In the genomic region with DNA sequence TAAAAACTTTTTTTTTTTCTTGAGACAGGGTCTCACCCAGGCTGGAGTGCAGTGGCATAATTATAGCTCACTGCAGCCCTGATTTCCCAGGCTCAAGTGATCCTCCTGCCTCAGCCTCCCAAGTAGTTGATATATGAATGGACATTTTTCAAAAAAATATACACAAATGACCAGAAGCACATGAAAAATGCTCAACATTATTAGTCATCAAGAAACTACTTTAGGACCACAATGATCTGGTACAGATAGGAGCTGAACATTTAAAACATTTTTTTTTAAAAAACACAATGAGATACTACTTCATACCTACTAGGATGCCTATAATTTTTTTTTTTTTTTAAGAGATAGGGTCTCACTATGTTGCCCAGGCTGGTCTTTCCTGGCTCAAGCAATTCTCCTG, we compare ENCODE assay signal across 33 cellular contexts. TPM values are rescaled to one million over a fixed set of nuclear protein-coding genes. Genes with fewer than 3 reads are reported as not detected.
"Had no signal": no experiment of that assay in that cellular context is flagged by ENCODE, and none has a peak within 500 bp of the region (broad histone marks: within the 10 kb centered on the region; RNA-seq: fewer than 3 reads in every experiment).

No MANE protein-coding gene starts in this region.

- DNase-seq: activated CD4-positive, alpha-beta memory T cell treated with anti-CD3 and anti-CD28 coated beads, Interleukin-2, amount 10 ng/mL, durations not matched to agents 7 days and 5 days; activated CD4-positive, alpha-beta T cell treated with anti-CD3 and anti-CD28 coated beads for 1 hour; activated CD4-positive, alpha-beta T cell treated with anti-CD3 and anti-CD28 coated beads for 4 hours; activated CD4-positive, alpha-beta T cell treated with anti-CD3 and anti-CD28 coated beads, Interleukin-2, amount 10 ng/mL, durations not matched to agents 7 days and 5 days; activated CD4-positive, alpha-beta T cell treated with anti-CD3 and anti-CD28 coated beads, Interleukin-2, amount 50 U/mL, for 4 hours; activated CD8-positive, alpha-beta memory T cell treated with anti-CD3 and anti-CD28 coated beads, Interleukin-2, amount 50 U/mL, for 48 hours; activated gamma-delta T cell; activated naive CD4-positive, alpha-beta T cell; activated naive CD4-positive, alpha-beta T cell treated with anti-CD3 and anti-CD28 coated beads, Interleukin-2, amount 10 ng/mL, durations not matched to agents 7 days and 5 days; activated naive CD8-positive, alpha-beta T cell treated with anti-CD3 and anti-CD28 coated beads, Interleukin-2, amount 10 ng/mL, durations not matched to agents 7 days and 5 days; activated T-cell treated with anti-CD3 and anti-CD28 coated beads for 4 hours; activated T-cell treated with anti-CD3 and anti-CD28 coated beads, Interleukin-2, amount 50 U/mL, for 24 hours; activated T-cell treated with anti-CD3 and anti-CD28 coated beads, Interleukin-2, amount 50 U/mL, for 72 hours; amniotic stem cell; anterior cingulate cortex; brain microvascular endothelial cell; caudate nucleus; cortex of kidney; dermis blood vessel endothelial cell; effector CD4-positive, alpha-beta T cell; effector memory CD8-positive, alpha-beta T cell; esophagus squamous epithelium; foreskin melanocyte; heart right ventricle had no signal

- H3K4me3 Mint-ChIP-seq: activated CD4-positive, alpha-beta memory T cell treated with anti-CD3 and anti-CD28 coated beads, Interleukin-2, amount 10 ng/mL, durations not matched to agents 7 days and 5 days; activated CD4-positive, alpha-beta T cell treated with anti-CD3 and anti-CD28 coated beads, Interleukin-2, amount 10 ng/mL, durations not matched to agents 7 days and 5 days; activated naive CD4-positive, alpha-beta T cell treated with anti-CD3 and anti-CD28 coated beads, Interleukin-2, amount 10 ng/mL, durations not matched to agents 7 days and 5 days; activated naive CD8-positive, alpha-beta T cell treated with anti-CD3 and anti-CD28 coated beads, Interleukin-2, amount 10 ng/mL, durations not matched to agents 7 days and 5 days; activated T-cell treated with anti-CD3 and anti-CD28 coated beads, Interleukin-2, amount 50 U/mL, for 24 hours; activated T-cell treated with anti-CD3 and anti-CD28 coated beads, Interleukin-2, amount 50 U/mL, for 72 hours; effector memory CD8-positive, alpha-beta T cell had no signal

- H3K9me3 Mint-ChIP-seq: activated CD4-positive, alpha-beta memory T cell treated with anti-CD3 and anti-CD28 coated beads, Interleukin-2, amount 10 ng/mL, durations not matched to agents 7 days and 5 days; activated CD4-positive, alpha-beta T cell treated with anti-CD3 and anti-CD28 coated beads, Interleukin-2, amount 10 ng/mL, durations not matched to agents 7 days and 5 days; activated naive CD4-positive, alpha-beta T cell treated with anti-CD3 and anti-CD28 coated beads, Interleukin-2, amount 10 ng/mL, durations not matched to agents 7 days and 5 days; activated naive CD4-positive, alpha-beta T cell treated with anti-CD3 and anti-CD28 coated beads, Interleukin-2, amount 50 U/mL, for 72 hours; activated naive CD8-positive, alpha-beta T cell treated with anti-CD3 and anti-CD28 coated beads, Interleukin-2, amount 10 ng/mL, durations not matched to agents 7 days and 5 days; activated T-cell treated with anti-CD3 and anti-CD28 coated beads, Interleukin-2, amount 50 U/mL, for 24 hours; activated T-cell treated with anti-CD3 and anti-CD28 coated beads, Interleukin-2, amount 50 U/mL, for 72 hours; effector memory CD8-positive, alpha-beta T cell had no signal

- H3K27ac Mint-ChIP-seq: activated CD4-positive, alpha-beta T cell treated with anti-CD3 and anti-CD28 coated beads, Interleukin-2, amount 10 ng/mL, durations not matched to agents 7 days and 5 days; activated naive CD4-positive, alpha-beta T cell treated with anti-CD3 and anti-CD28 coated beads, Interleukin-2, amount 50 U/mL, for 72 hours; activated T-cell treated with anti-CD3 and anti-CD28 coated beads, Interleukin-2, amount 50 U/mL, for 72 hours had no signal

- H3K36me3 ChIP-seq: brain microvascular endothelial cell, esophagus squamous epithelium, gastroesophageal sphincter, heart right ventricle had no signal

- H3K4me3 ChIP-seq: esophagus squamous epithelium, gastroesophageal sphincter, heart right ventricle, hepatocyte had no signal

- H3K36me3 Mint-ChIP-seq: activated naive CD4-positive, alpha-beta T cell treated with anti-CD3 and anti-CD28 coated beads, Interleukin-2, amount 50 U/mL, for 72 hours had no signal

- H3K9me3 ChIP-seq: esophagus squamous epithelium, gastroesophageal sphincter, heart right ventricle had no signal

- H3K27ac ChIP-seq: brain microvascular endothelial cell, gastroesophageal sphincter, heart right ventricle, hepatocyte had no signal

- H3K27me3 Mint-ChIP-seq: activated CD4-positive, alpha-beta memory T cell treated with anti-CD3 and anti-CD28 coated beads, Interleukin-2, amount 10 ng/mL, durations not matched to agents 7 days and 5 days; activated CD4-positive, alpha-beta T cell treated with anti-CD3 and anti-CD28 coated beads, Interleukin-2, amount 10 ng/mL, durations not matched to agents 7 days and 5 days; activated naive CD4-positive, alpha-beta T cell treated with anti-CD3 and anti-CD28 coated beads, Interleukin-2, amount 10 ng/mL, durations not matched to agents 7 days and 5 days; activated naive CD8-positive, alpha-beta T cell treated with anti-CD3 and anti-CD28 coated beads, Interleukin-2, amount 10 ng/mL, durations not matched to agents 7 days and 5 days; activated T-cell treated with anti-CD3 and anti-CD28 coated beads, Interleukin-2, amount 50 U/mL, for 24 hours; effector memory CD8-positive, alpha-beta T cell had no signal

RNA-seq across cellular contexts. Expression of a gene that starts 38.7 kb away (rescaled TPM):
- total RNA-seq: activated CD4-positive, alpha-beta T cell treated with anti-CD3 and anti-CD28 coated beads, Interleukin-2, amount 10 ng/mL, durations not matched to agents 7 days and 5 days; activated naive CD8-positive, alpha-beta T cell treated with anti-CD3 and anti-CD28 coated beads, Interleukin-2, amount 10 ng/mL, durations not matched to agents 7 days and 5 days; astrocyte; bronchial epithelial cell; chondrocyte; dermis blood vessel endothelial cell; esophagus squamous epithelium; fibroblast of lung; fibroblast of villous mesenchyme; gastroesophageal sphincter; glomerular endothelial cell; heart right ventricle had no signal
